Comparison of ENCODE assay signal across 1 cellular context in genomic region chr6:16206595-16207037, GRCh38.
TF ChIP-seq lines count a peak whose summit lies in the region.

No MANE protein-coding gene starts in this region.

TF ChIP-seq in K562, 482 proteins besides CTCF, POLR2A, EP300 and RAD21 (continued from another document and continues in another):
- TF ChIP-seq MNT (conservative IDR thresholded peaks at IDR 0.05) (no peak), ZNF398 (CRISPR knock-in tag; IDR thresholded peaks at IDR 0.05) (no peak), ZNF277 (CRISPR knock-in tag; IDR thresholded peaks at IDR 0.05; ENCODE audit: borderline replicate concordance) (no peak), ELF1 (tag; IDR thresholded peaks at IDR 0.05) (peak; percentile 74), HBP1 (CRISPR knock-in tag; IDR thresholded peaks at IDR 0.05) (no peak), TCFL5 (CRISPR knock-in tag; conservative IDR thresholded peaks at IDR 0.05) (no peak), ZNF197 (CRISPR knock-in tag; IDR thresholded peaks at IDR 0.05; ENCODE audit: low read depth) (no peak), RBM34 (IDR thresholded peaks at IDR 0.05; ENCODE audit: borderline replicate concordance, insufficient read depth, low read length) (0 out of 2 replicates have a peak, but pooled peaks have one; percentile 22), RBM14 (IDR thresholded peaks at IDR 0.05; ENCODE audit: borderline replicate concordance, insufficient read depth, low read depth, low read length) (no peak), CEBPG (CRISPR knock-in tag; IDR thresholded peaks at IDR 0.05) (no peak), CEBPG (tag; conservative IDR thresholded peaks at IDR 0.05 in 1 of 2, IDR thresholded peaks at IDR 0.05 in 1 of 2) (no peak), THRB (CRISPR knock-in tag; conservative IDR thresholded peaks at IDR 0.05) (no peak), SMC3 (conservative IDR thresholded peaks at IDR 0.05; ENCODE audit: insufficient read depth, low read depth, low read length) (peak; percentile 91), ZNF79 (CRISPR knock-in tag; IDR thresholded peaks at IDR 0.05; ENCODE audit: low read depth) (no peak), HDAC1 (IDR thresholded peaks at IDR 0.05) (no peak), U2AF2 (optimal IDR thresholded peaks at IDR 0.05; ENCODE audit: low read depth, low read length) (no peak), ZNF586 (CRISPR knock-in tag; conservative IDR thresholded peaks at IDR 0.05) (no peak), MEIS2 (IDR thresholded peaks at IDR 0.05; ENCODE audit: partially characterized antibody) (no peak), CGGBP1 (CRISPR knock-in tag; IDR thresholded peaks at IDR 0.05) (no peak), SIN3B (IDR thresholded peaks at IDR 0.05; ENCODE audit: low read depth) (no peak), THAP12 (CRISPR knock-in tag; IDR thresholded peaks at IDR 0.05) (no peak), SRSF3 (IDR thresholded peaks at IDR 0.05; ENCODE audit: insufficient read depth, low read length) (no peak), EWSR1 (IDR thresholded peaks at IDR 0.05; ENCODE audit: borderline replicate concordance, low read depth, partially characterized antibody) (no peak), BACH1 (tag; IDR thresholded peaks at IDR 0.05) (no peak), E4F1 (CRISPR knock-in tag; IDR thresholded peaks at IDR 0.05; ENCODE audit: borderline replicate concordance) (no peak), HOXB6 (CRISPR knock-in tag; IDR thresholded peaks at IDR 0.05; ENCODE audit: borderline replicate concordance) (no peak), ZNF764 (CRISPR knock-in tag; IDR thresholded peaks at IDR 0.05; ENCODE audit: low read depth) (no peak), CTCFL (IDR thresholded peaks at IDR 0.05; ENCODE audit: borderline replicate concordance, insufficient read depth, low read depth, low read length, poor library complexity, severe bottlenecking) (no peak), CHD2 (IDR thresholded peaks at IDR 0.05; ENCODE audit: low read depth, low read length) (no peak), CAMTA2 (CRISPR knock-in tag; conservative IDR thresholded peaks at IDR 0.05) (no peak), HNRNPL (IDR thresholded peaks at IDR 0.05; ENCODE audit: low read depth, low read length) (no peak), CREB3 (tag; conservative IDR thresholded peaks at IDR 0.05; ENCODE audit: low read depth) (no peak), ZBTB7A (IDR thresholded peaks at IDR 0.05; ENCODE audit: borderline replicate concordance, control insufficient read depth, low read depth, low read length) (no peak), ESRRB (CRISPR knock-in tag; IDR thresholded peaks at IDR 0.05; ENCODE audit: borderline replicate concordance) (no peak), MXD1 (CRISPR knock-in tag; IDR thresholded peaks at IDR 0.05; ENCODE audit: borderline replicate concordance, poor library complexity, severe bottlenecking) (no peak), RCOR1 (IDR thresholded peaks at IDR 0.05; ENCODE audit: borderline replicate concordance in 1 of 2, low read depth in 2 of 2, low read length in 2 of 2) (peak in 1 of 2 experiments; percentile 79; a peak in 1 of 4 replicates), TFAP4 (CRISPR knock-in tag; IDR thresholded peaks at IDR 0.05; ENCODE audit: borderline replicate concordance) (no peak), CBFA2T3 (IDR thresholded peaks at IDR 0.05) (no peak), RB1 (IDR thresholded peaks at IDR 0.05; ENCODE audit: low read depth) (peak; percentile 36; the same call in 1 of the 2 replicates), MYBL2 (IDR thresholded peaks at IDR 0.05; ENCODE audit: low read depth) (no peak), MYBL2 (CRISPR knock-in tag; IDR thresholded peaks at IDR 0.05; ENCODE audit: borderline replicate concordance) (no peak), RBM39 (optimal IDR thresholded peaks at IDR 0.05; ENCODE audit: low read depth, low read length) (no peak), ZNF668 (CRISPR knock-in tag; IDR thresholded peaks at IDR 0.05) (no peak), ZZZ3 (IDR thresholded peaks at IDR 0.05) (no peak), MLX (CRISPR knock-in tag; conservative IDR thresholded peaks at IDR 0.05) (no peak), CXXC5 (CRISPR knock-in tag; IDR thresholded peaks at IDR 0.05) (no peak), ZNF165 (CRISPR knock-in tag; IDR thresholded peaks at IDR 0.05; ENCODE audit: borderline replicate concordance) (no peak), KDM5B (IDR thresholded peaks at IDR 0.05; ENCODE audit: insufficient replicate concordance, low read depth, low read length) (no peak)
